ENCODE assay signal across 19 cellular contexts in genomic region chr6:38387461-38387860, GRCh38.
DNase-seq lines count a peak whose midpoint lies in the region; ATAC-seq and TF ChIP-seq lines count a peak whose summit lies in the region.
"Had no signal": no experiment of that assay in that cellular context is flagged by ENCODE, and none has a peak within 500 bp of the region (broad histone marks: within the 10 kb centered on the region; RNA-seq: fewer than 3 reads in every experiment).

No MANE protein-coding gene starts in this region.

- peak; percentile 40 for DNase-seq in ELR (ENCODE audit: low read depth)
- DNase-seq in HCEC 1CT: peak; percentile 64
- no peak for DNase-seq in mesendoderm
- DNase-seq in NCI-H2196 (lab: John Stamatoyannopoulos, UW; ENCODE audit: unreplicated experiment): no peak
- no peak for DNase-seq in T-helper 2 cell
- DNase-seq in globus pallidus (ENCODE audit: low spot score): no peak
- no peak for DNase-seq in activated naive CD4-positive, alpha-beta T cell treated with anti-CD3 and anti-CD28 coated beads, Interleukin-2, amount 50 U/mL, for 72 hours (ENCODE audit: low spot score in 2 of 2)
- DNase-seq: CD4-positive, CD25-positive, alpha-beta regulatory T cell; CD8-positive, alpha-beta memory T cell; COR-L47; DMS 273 treated with DMSO at 0.1 percent for 48 hours; DMS53; DND-41 had no signal

- no peak for TF ChIP-seq CTCF in brain (conservative IDR thresholded peaks at IDR 0.05)

- no peak overlapping the region for H3K4me3 Mint-ChIP-seq in brain
- H3K4me3 Mint-ChIP-seq: B cell; CD4-positive, CD25-positive, alpha-beta regulatory T cell; CD8-positive, alpha-beta memory T cell; IgD-negative memory B cell had no signal

- H3K23ac ChIP-seq in mesendoderm (ENCODE audit: low read length): no peak overlapping the region

- ATAC-seq in activated naive CD4-positive, alpha-beta T cell treated with anti-CD3 and anti-CD28 coated beads, Interleukin-2, amount 50 U/mL, for 72 hours: no peak
- ATAC-seq: HepG2 had no signal

- no peak overlapping the region for H3K27ac ChIP-seq in mesendoderm (ENCODE audit: low read depth, low read length)
- H3K27ac ChIP-seq: BLaER1 treated with 17β-estradiol and CSF1 and Interleukin-3, amounts not matched to agents 10 nM and 100 nM had no signal

- H3K79me1 ChIP-seq in mesendoderm (ENCODE audit: low read length): no peaks in the 10 kb centered on the region

- no peaks in the 10 kb centered on the region for H3K4me1 ChIP-seq in mesendoderm (ENCODE audit: control insufficient read depth, low read depth, low read length)
- H3K4me1 ChIP-seq: BLaER1 treated with 17β-estradiol and CSF1 and Interleukin-3, amounts not matched to agents 10 nM and 100 nM had no signal

- no peak overlapping the region for H4K5ac ChIP-seq in mesendoderm (ENCODE audit: low read length)

- no peaks in the 10 kb centered on the region for H3K9me3 Mint-ChIP-seq in brain
- no peaks in the 10 kb centered on the region for H3K9me3 Mint-ChIP-seq in activated naive CD4-positive, alpha-beta T cell treated with anti-CD3 and anti-CD28 coated beads, Interleukin-2, amount 50 U/mL, for 72 hours
- H3K9me3 Mint-ChIP-seq: CD4-positive, CD25-positive, alpha-beta regulatory T cell; CD8-positive, alpha-beta memory T cell; IgD-negative memory B cell had no signal

- peak overlapping the region in 3 of 5 experiments; percentile 37 to 64 (median 64) for H3K27ac Mint-ChIP-seq in brain
- H3K27ac Mint-ChIP-seq in activated naive CD4-positive, alpha-beta T cell treated with anti-CD3 and anti-CD28 coated beads, Interleukin-2, amount 50 U/mL, for 72 hours: no peak overlapping the region
- H3K27ac Mint-ChIP-seq: B cell; CD4-positive, CD25-positive, alpha-beta regulatory T cell; CD8-positive, alpha-beta memory T cell; IgD-negative memory B cell had no signal

- H3K4ac ChIP-seq in mesendoderm (ENCODE audit: low read depth, low read length): no peak overlapping the region

- H3K27me3 ChIP-seq in mesendoderm (ENCODE audit: insufficient read depth, low read length, poor library complexity): no peaks in the 10 kb centered on the region
- H3K27me3 ChIP-seq: BLaER1 treated with 17β-estradiol and CSF1 and Interleukin-3, amounts not matched to agents 10 nM and 100 nM had no signal

- no peak overlapping the region for H4K8ac ChIP-seq in mesendoderm (ENCODE audit: low read depth, low read length)

- H2BK5ac ChIP-seq in mesendoderm (ENCODE audit: low read length): no peak overlapping the region

- H2BK15ac ChIP-seq in mesendoderm (replicated peaks; ENCODE audit: low read depth): peak overlapping the region; percentile 19

- H3K9ac ChIP-seq in mesendoderm (ENCODE audit: low read length): no peak overlapping the region
- H3K9ac ChIP-seq: BLaER1 treated with 17β-estradiol and CSF1 and Interleukin-3, amounts not matched to agents 10 nM and 100 nM had no signal

- H3K18ac ChIP-seq in mesendoderm (ENCODE audit: low read length): no peak overlapping the region

- H3K27me3 Mint-ChIP-seq in brain: peaks cover 1% of the 10 kb centered on the region
- H3K27me3 Mint-ChIP-seq: B cell; CD4-positive, CD25-positive, alpha-beta regulatory T cell; CD8-positive, alpha-beta memory T cell; IgD-negative memory B cell had no signal

- H3K36me3 ChIP-seq in mesendoderm (ENCODE audit: control insufficient read depth, insufficient read depth, low read length): no peaks in the 10 kb centered on the region
- H3K36me3 ChIP-seq: BLaER1 treated with 17β-estradiol and CSF1 and Interleukin-3, amounts not matched to agents 10 nM and 100 nM; HAP-1 had no signal

- H3K4me3 ChIP-seq in mesendoderm (ENCODE audit: low read length): no peak overlapping the region
- H3K4me3 ChIP-seq: BLaER1 treated with 17β-estradiol and CSF1 and Interleukin-3, amounts not matched to agents 10 nM and 100 nM; HAP-1 had no signal

- H3K36me3 Mint-ChIP-seq in brain: no peaks in the 10 kb centered on the region
- H3K36me3 Mint-ChIP-seq in activated naive CD4-positive, alpha-beta T cell treated with anti-CD3 and anti-CD28 coated beads, Interleukin-2, amount 50 U/mL, for 72 hours: peaks cover 0 to 5% of the 10 kb centered on the region in 2 donors
- H3K36me3 Mint-ChIP-seq: CD8-positive, alpha-beta memory T cell had no signal

- no peaks in the 10 kb centered on the region for H3K79me2 ChIP-seq in mesendoderm (ENCODE audit: control insufficient read depth, insufficient read depth, low read length)

- H3K4me2 ChIP-seq in mesendoderm (ENCODE audit: low read length): no peak overlapping the region
- H3K4me2 ChIP-seq: BLaER1 treated with 17β-estradiol and CSF1 and Interleukin-3, amounts not matched to agents 10 nM and 100 nM had no signal

- no peak overlapping the region for H3K56ac ChIP-seq in mesendoderm (ENCODE audit: low read length)

- H2BK120ac ChIP-seq in mesendoderm (ENCODE audit: low read depth, low read length): no peak overlapping the region

- peaks cover 55% of the 10 kb centered on the region for H3K4me1 Mint-ChIP-seq in brain

- no CpG with 5 or more reads among the region's 2 CpGs for WGBS in mesendoderm (ENCODE audit: extremely low coverage, insufficient coverage, low lambda C conversion rate)

- no peak overlapping the region for H2AK5ac ChIP-seq in mesendoderm (ENCODE audit: low read length)

Comparison
In these comparisons a context has a peak if more than half of its experiments do, and no peak if none do; other contexts are left out.
1. DNase-seq: peak in ELR (single experiment) and HCEC 1CT (single experiment); none in mesendoderm (single experiment), NCI-H2196 (single experiment), T-helper 2 cell (0 of 5), globus pallidus (single experiment) and activated naive CD4-positive, alpha-beta T cell treated with anti-CD3 and anti-CD28 coated beads, Interleukin-2, amount 50 U/mL, for 72 hours (0 of 2).
2. H3K27ac Mint-ChIP-seq: peak in brain (3 of 5); none in activated naive CD4-positive, alpha-beta T cell treated with anti-CD3 and anti-CD28 coated beads, Interleukin-2, amount 50 U/mL, for 72 hours (0 of 2).